Comparison of ENCODE assay signal across 16 cellular contexts in the genomic region with DNA sequence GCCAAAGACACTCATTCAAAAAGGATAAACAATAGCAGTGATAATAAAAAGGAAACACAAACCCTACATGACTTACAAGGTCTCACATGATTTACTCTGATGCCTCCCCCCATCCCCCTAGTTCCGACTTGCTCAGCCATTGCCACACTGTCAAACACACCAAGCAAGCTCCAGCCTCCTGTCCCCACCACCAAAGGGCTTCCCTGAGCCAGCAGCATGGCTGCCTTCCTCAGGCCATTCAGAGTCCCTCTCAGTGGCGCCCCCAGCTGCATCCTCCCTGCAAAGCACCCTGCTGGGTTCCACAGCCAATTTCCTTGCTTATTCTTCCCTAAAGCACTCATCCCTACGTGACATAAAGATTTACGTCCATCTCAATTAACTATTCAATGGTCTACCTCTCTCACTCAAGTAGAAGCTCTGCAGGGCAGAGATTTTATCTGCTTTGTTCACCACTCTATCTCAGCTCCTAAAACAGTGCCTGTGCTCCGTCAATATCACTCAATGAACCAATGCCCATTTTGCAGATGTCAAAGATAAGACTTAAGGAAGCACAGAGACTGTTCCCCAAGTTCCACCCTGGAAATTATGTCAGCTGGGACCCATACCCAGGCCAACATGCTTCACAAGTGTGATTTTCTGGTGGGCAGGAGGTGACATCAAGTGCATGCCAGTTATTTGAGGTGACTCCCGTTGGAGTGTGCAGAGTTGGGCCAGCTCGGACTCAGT.
DNase-seq lines count a peak whose midpoint lies in the region; ATAC-seq, FAIRE-seq and TF ChIP-seq lines count a peak whose summit lies in the region.
"Had no signal": no experiment of that assay in that cellular context is flagged by ENCODE, and none has a peak within 500 bp of the region (broad histone marks: within the 10 kb centered on the region; RNA-seq: fewer than 3 reads in every experiment).

No MANE protein-coding gene starts in this region.

- peaks cover 0 to 3% of the 10 kb centered on the region in 2 donors for H3K36me3 Mint-ChIP-seq in stimulated activated naive B cell treated with anti-CD40 and anti-IgM and Interleukin-4, amounts not matched to agents 10 μg/mL and 1 μg/mL and 100 μg/mL, for 72 hours
- H3K36me3 Mint-ChIP-seq: memory B cell had no signal

- no peak overlapping the region for H3K4me3 ChIP-seq in AG04450 (ENCODE audit: low read depth, low read length)
- H3K4me3 ChIP-seq in bronchial epithelial cell (ENCODE audit: low read depth, low read length) = no peak overlapping the region
- no peak overlapping the region for H3K4me3 ChIP-seq in right lobe of liver
- no peak overlapping the region for H3K4me3 ChIP-seq in mucosa of descending colon

- TF ChIP-seq CTCF in AG04450 (IDR thresholded peaks at IDR 0.05; ENCODE audit: low read depth, low read length) (no peak), GM12872 (IDR thresholded peaks at IDR 0.05; ENCODE audit: insufficient read depth, low read depth, low read length) (peak; percentile 11; the same call in 1 of the 3 replicates), bronchial epithelial cell (IDR thresholded peaks at IDR 0.05; ENCODE audit: insufficient read depth, low read length, severe bottlenecking) (no peak), right lobe of liver (IDR thresholded peaks at IDR 0.05) (peak in 2 of 4 donors; percentile 4 to 11), mucosa of descending colon (IDR thresholded peaks at IDR 0.05) (no peak)

- H3K4me3 Mint-ChIP-seq in stimulated activated naive B cell treated with anti-CD40 and anti-IgM and Interleukin-4, amounts not matched to agents 10 μg/mL and 1 μg/mL and 100 μg/mL, for 72 hours = no peak overlapping the region
- H3K4me3 Mint-ChIP-seq: activated T-helper 17 cell treated with anti-CD3 and anti-CD28 coated beads, Interleukin-2, amount 50 U/mL, for 72 hours; memory B cell had no signal

- H3K4me1 Mint-ChIP-seq in stimulated activated naive B cell treated with anti-CD40 and anti-IgM and Interleukin-4, amounts not matched to agents 10 μg/mL and 1 μg/mL and 100 μg/mL, for 72 hours = peaks cover 6 to 7% of the 10 kb centered on the region in 2 donors
- H3K4me1 Mint-ChIP-seq: activated T-helper 17 cell treated with anti-CD3 and anti-CD28 coated beads, Interleukin-2, amount 50 U/mL, for 72 hours; memory B cell had no signal

- H3K9me3 ChIP-seq in AG04450 (ENCODE audit: control insufficient read depth, insufficient read depth, low read length) (no peaks in the 10 kb centered on the region), right lobe of liver (no peaks in the 10 kb centered on the region), mucosa of descending colon (no peaks in the 10 kb centered on the region)

- no peaks in the 10 kb centered on the region for H3K9me3 Mint-ChIP-seq in stimulated activated naive B cell treated with anti-CD40 and anti-IgM and Interleukin-4, amounts not matched to agents 10 μg/mL and 1 μg/mL and 100 μg/mL, for 72 hours
- H3K9me3 Mint-ChIP-seq: activated T-helper 17 cell treated with anti-CD3 and anti-CD28 coated beads, Interleukin-2, amount 50 U/mL, for 72 hours; memory B cell had no signal

- 51% methylated on average over 6 of the region's 7 CpGs for WGBS in right lobe of liver (ENCODE audit: insufficient coverage, low coverage, low lambda C conversion rate, missing lambda C conversion rate)

- peaks cover 0 to 4% of the 10 kb centered on the region in 2 donors for H3K27me3 Mint-ChIP-seq in stimulated activated naive B cell treated with anti-CD40 and anti-IgM and Interleukin-4, amounts not matched to agents 10 μg/mL and 1 μg/mL and 100 μg/mL, for 72 hours
- H3K27me3 Mint-ChIP-seq: progenitor cell of endocrine pancreas had no signal

- intact Hi-C loops in right lobe of liver (cut with DNase I) = no loop called here
- intact Hi-C loops in mucosa of descending colon (cut with DNase I, micrococcal nuclease) = no loop called here

- H3K27me3 ChIP-seq in AG04450 (ENCODE audit: control insufficient read depth, insufficient read depth, low read length) (peaks cover 7% of the 10 kb centered on the region), bronchial epithelial cell (ENCODE audit: control insufficient read depth, insufficient read depth, low read length) (peaks cover 1% of the 10 kb centered on the region), right lobe of liver (no peaks in the 10 kb centered on the region)

- TF ChIP-seq POLR2A in right lobe of liver (IDR thresholded peaks at IDR 0.05) = no peak

- ATAC-seq in right lobe of liver (peak; percentile 68 to 79 (median 78)), mucosa of descending colon (no peak)
- no peak for ATAC-seq in stimulated activated naive B cell treated with anti-CD40 and anti-IgM and Interleukin-4, amounts not matched to agents 10 μg/mL and 1 μg/mL and 100 μg/mL, for 72 hours (replicated peaks)
- ATAC-seq: activated CD4-positive, CD25-positive, alpha-beta regulatory T cell treated with anti-CD3 and anti-CD28 coated beads, Interleukin-2, amount 50 U/mL, for 24 hours; activated T-helper 17 cell treated with anti-CD3 and anti-CD28 coated beads, Interleukin-2, amount 50 U/mL, for 72 hours had no signal

- FAIRE-seq in bronchial epithelial cell (lab: Jason Lieb, UNC) = peak; percentile 40

- POLR2A ChIA-PET in AG04450 (lab: Yijun Ruan, JAX) = no interaction called here

- DNase-seq in AG04450 (ENCODE audit: low read depth, low spot score) = no peak
- DNase-seq in bronchial epithelial cell (ENCODE audit: low read depth) = no peak
- peak in 2 of 3 donors; percentile 37 to 65 for DNase-seq in right lobe of liver
- DNase-seq in stimulated activated naive B cell treated with anti-CD40 and anti-IgM and Interleukin-4, amounts not matched to agents 10 μg/mL and 1 μg/mL and 100 μg/mL, for 72 hours = no peak
- no peak for DNase-seq in NCI-H2029 (lab: John Stamatoyannopoulos, UW)
- DNase-seq in NCI-H2171 (lab: John Stamatoyannopoulos, UW) = no peak
- DNase-seq in mucosa of descending colon = no peak
- DNase-seq: effector memory CD4-positive, alpha-beta T cell; GDM1; NCI-H187; stimulated activated CD4-positive, alpha-beta T cell treated with anti-CD3 and anti-CD28 coated beads, Interleukin-4, amount 100 ng/mL, for 1 hour had no signal

- no peak overlapping the region for H3K27ac Mint-ChIP-seq in stimulated activated naive B cell treated with anti-CD40 and anti-IgM and Interleukin-4, amounts not matched to agents 10 μg/mL and 1 μg/mL and 100 μg/mL, for 72 hours
- H3K27ac Mint-ChIP-seq: activated T-helper 17 cell treated with anti-CD3 and anti-CD28 coated beads, Interleukin-2, amount 50 U/mL, for 72 hours; memory B cell; progenitor cell of endocrine pancreas had no signal

- H3K4me1 ChIP-seq in right lobe of liver (no peaks in the 10 kb centered on the region), mucosa of descending colon (ENCODE audit: low read depth) (no peaks in the 10 kb centered on the region)

- H3K27ac ChIP-seq in AG04450 (ENCODE audit: low read depth, low read length) = peak overlapping the region; percentile 11
- peak overlapping the region in 2 of 3 donors; percentile 24 to 51 for H3K27ac ChIP-seq in right lobe of liver

- H3K36me3 ChIP-seq in bronchial epithelial cell (ENCODE audit: control insufficient read depth, insufficient read depth, low read length) = no peaks in the 10 kb centered on the region
- no peaks in the 10 kb centered on the region for H3K36me3 ChIP-seq in right lobe of liver
- no peaks in the 10 kb centered on the region for H3K36me3 ChIP-seq in mucosa of descending colon (ENCODE audit: low read depth)

- CTCF ChIA-PET in AG04450 (lab: Charles Lee) = no interaction called here

Comparison
In these comparisons a context has a peak if more than half of its experiments do, and no peak if none do; other contexts are left out.
1. DNase-seq: peak in right lobe of liver (2 of 3); none in AG04450 (single experiment), bronchial epithelial cell (single experiment), stimulated activated naive B cell treated with anti-CD40 and anti-IgM and Interleukin-4, amounts not matched to agents 10 μg/mL and 1 μg/mL and 100 μg/mL, for 72 hours (single experiment), NCI-H2029 (single experiment), NCI-H2171 (single experiment) and mucosa of descending colon (0 of 3).
2. ATAC-seq: peak in right lobe of liver (4 of 4); none in stimulated activated naive B cell treated with anti-CD40 and anti-IgM and Interleukin-4, amounts not matched to agents 10 μg/mL and 1 μg/mL and 100 μg/mL, for 72 hours (0 of 2) and mucosa of descending colon (single experiment).